ENCODE assay signal across 8 cellular contexts in the genomic region with DNA sequence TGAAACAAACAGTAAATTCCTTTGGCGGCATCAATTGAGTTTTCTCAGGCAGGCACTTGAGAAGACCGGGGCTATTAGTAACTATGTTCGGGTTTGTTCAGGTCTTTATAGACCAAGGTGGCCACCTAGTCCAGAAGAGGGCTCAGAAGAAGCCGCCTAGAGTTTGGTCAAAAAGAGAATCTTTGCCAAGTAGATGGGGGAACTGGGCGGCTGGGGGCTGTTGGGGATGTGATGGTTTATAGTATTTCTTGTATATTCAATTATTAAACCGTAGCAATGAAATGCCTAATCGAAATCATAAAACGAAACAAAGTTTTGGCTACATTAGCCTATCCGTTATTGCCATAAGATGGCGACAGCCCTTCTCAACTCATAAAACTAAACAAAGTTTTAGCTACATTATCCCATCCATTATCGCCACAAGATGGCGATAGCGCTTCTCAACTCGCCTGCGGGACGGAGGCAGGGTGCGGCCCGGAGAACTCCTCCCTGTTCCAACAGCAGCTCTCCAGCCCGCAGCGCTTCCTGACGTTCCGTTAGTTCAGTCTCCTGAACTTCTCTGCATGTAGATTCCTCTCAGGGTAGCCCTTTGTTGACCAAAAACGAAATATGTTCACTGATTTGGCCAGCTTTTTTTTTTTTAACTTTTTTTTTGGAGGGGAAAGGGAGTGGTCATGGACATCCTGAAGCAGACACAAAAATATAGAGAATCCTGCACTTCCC.
A peak's percentile ranks its signal among the peaks of the same experiment; 100 is the strongest.
DNase-seq lines count a peak whose midpoint lies in the region; ATAC-seq and TF ChIP-seq lines count a peak whose summit lies in the region.

No MANE protein-coding gene starts in this region.

- peak overlapping the region; percentile 81 for H3K4me3 Mint-ChIP-seq in activated B cell treated with CpG ODN at 0.5 μM for 24 hours

- CTCF ChIA-PET in activated B cell treated with CpG ODN at 0.5 μM for 24 hours (lab: Charles Lee): interaction anchor here (0.6 to 2.0 kb wide), 21 partner anchors 12 to 1870 kb away, joined by 3 to 20 read pairs (median 7); a partner anchor contains a TSS

- no peaks in the 10 kb centered on the region for H3K9me3 Mint-ChIP-seq in activated B cell treated with CpG ODN at 0.5 μM for 24 hours

- peak; percentile 53 for ATAC-seq in HG02571 (IDR thresholded peaks at IDR 0.05; ENCODE audit: unreplicated experiment)
- peak; percentile 79 for ATAC-seq in activated B cell treated with CpG ODN at 0.5 μM for 24 hours (ENCODE audit: low read depth)
- peak; percentile 76 for ATAC-seq in left colon

- POLR2A ChIA-PET in activated B cell treated with CpG ODN at 0.5 μM for 24 hours (lab: Charles Lee): interaction anchor here (0.6 to 8.9 kb wide), 17 partner anchors 12 to 1091 kb away, joined by 3 to 510 read pairs (median 5); a partner anchor contains a TSS

- TF ChIP-seq CTCF in GM12865 (IDR thresholded peaks at IDR 0.05; ENCODE audit: insufficient read depth, low read depth, low read length, missing control alignments) (peak; percentile 84), activated B cell treated with CpG ODN at 0.5 μM for 24 hours (IDR thresholded peaks at IDR 0.05) (peak; percentile 54)

- DNase-seq in GM12865 (ENCODE audit: low read depth) (peak; percentile 93), NCI-H146 (lab: John Stamatoyannopoulos, UW) (peak; percentile 80), activated B cell treated with CpG ODN at 0.5 μM for 24 hours (peak; percentile 55), left colon (peak; percentile 90 to 95), NCI-H1930 (lab: John Stamatoyannopoulos, UW) (no peak)
- DNase-seq in central memory CD4-positive, alpha-beta T cell: peak; percentile 80
- DNase-seq in stimulated activated CD4-positive, alpha-beta T cell treated with anti-CD3 and anti-CD28 coated beads, Interleukin-1b, Interleukin-23, amount 100 ng/mL, for 48 hours: peak; percentile 82

- intact Hi-C loops in activated B cell treated with CpG ODN at 0.5 μM for 24 hours (cut with micrococcal nuclease): loop anchor here (1.0 to 2.0 kb wide), 5 partner anchors 31 to 625 kb away; partner anchors contain the start of gene POM121L2
- intact Hi-C loops in left colon (cut with DNase I, micrococcal nuclease): no loop called here

- H3K4me3 ChIP-seq in GM12865 (ENCODE audit: low read depth, low read length): peak overlapping the region; percentile 39

- H3K36me3 Mint-ChIP-seq in activated B cell treated with CpG ODN at 0.5 μM for 24 hours (ENCODE audit: low read depth): peaks cover 2% of the 10 kb centered on the region

- peak overlapping the region; percentile 82 for H3K27ac Mint-ChIP-seq in activated B cell treated with CpG ODN at 0.5 μM for 24 hours

- H3K27me3 Mint-ChIP-seq in activated B cell treated with CpG ODN at 0.5 μM for 24 hours: no peaks in the 10 kb centered on the region

- peaks cover 14% of the 10 kb centered on the region for H3K4me1 Mint-ChIP-seq in activated B cell treated with CpG ODN at 0.5 μM for 24 hours

Comparison
In these comparisons a context has a peak if more than half of its experiments do, and no peak if none do; other contexts are left out.
1. DNase-seq: peak in GM12865 (single experiment), NCI-H146 (single experiment), activated B cell treated with CpG ODN at 0.5 μM for 24 hours (single experiment), central memory CD4-positive, alpha-beta T cell (single experiment), left colon (2 of 2) and stimulated activated CD4-positive, alpha-beta T cell treated with anti-CD3 and anti-CD28 coated beads, Interleukin-1b, Interleukin-23, amount 100 ng/mL, for 48 hours (single experiment); none in NCI-H1930 (0 of 2).
2. Peak in every context shown above with its lines, with median percentiles within 50 percentile points of each other: ATAC-seq.